In the genomic region with DNA sequence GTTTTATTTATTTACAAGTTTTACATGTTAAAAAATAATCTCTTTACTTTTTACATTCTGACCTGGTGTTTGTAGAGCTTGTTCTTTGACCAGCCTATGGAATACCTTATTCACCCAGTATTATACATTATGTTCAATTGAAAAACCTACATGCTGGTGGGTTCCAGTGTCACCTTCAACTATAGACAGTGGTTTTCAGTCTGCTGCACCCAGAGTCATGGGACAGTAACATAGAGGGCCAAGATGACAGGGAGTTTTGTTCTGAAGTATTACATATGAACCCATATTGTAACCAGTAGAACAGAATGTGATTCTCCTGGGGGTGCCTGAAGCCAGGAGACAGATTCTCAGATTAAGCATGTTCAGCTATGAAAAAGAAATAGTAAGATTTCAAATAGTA, we compare ENCODE assay signal across 24 cellular contexts.
A peak's percentile ranks its signal among the peaks of the same experiment; 100 is the strongest.
DNase-seq lines count a peak whose midpoint lies in the region; FAIRE-seq lines count a peak whose summit lies in the region.
"Had no signal": no experiment of that assay in that cellular context is flagged by ENCODE, and none has a peak within 500 bp of the region (broad histone marks: within the 10 kb centered on the region; RNA-seq: fewer than 3 reads in every experiment).

No MANE protein-coding gene starts in this region.

- H3K27me3 ChIP-seq in small intestine (ENCODE audit: control insufficient read depth in 2 of 2, insufficient read depth in 2 of 2, low read length in 2 of 2) (no peaks in the 10 kb centered on the region), neuronal stem cell (ENCODE audit: control insufficient read depth in 3 of 3, insufficient read depth in 3 of 3, low read depth in 1 of 3, low read length in 3 of 3) (no peaks in the 10 kb centered on the region)
- H3K27me3 ChIP-seq: BLaER1 treated with 17β-estradiol and CSF1 and Interleukin-3, amounts not matched to agents 10 nM and 100 nM had no signal

- H3K79me1 ChIP-seq in neuronal stem cell (ENCODE audit: low read depth, low read length): no peaks in the 10 kb centered on the region

- no peak overlapping the region for H3K4me3 Mint-ChIP-seq in activated CD4-positive, alpha-beta T cell treated with anti-CD3 and anti-CD28 coated beads, Interleukin-2, amount 10 ng/mL, durations not matched to agents 24 days and 14 days
- H3K4me3 Mint-ChIP-seq: B cell; CD4-positive, alpha-beta memory T cell; CD8-positive, alpha-beta memory T cell had no signal

- no peak overlapping the region for H2AFZ ChIP-seq in neuronal stem cell (ENCODE audit: low read length)

- H2BK15ac ChIP-seq in neuronal stem cell (ENCODE audit: low read length): no peak overlapping the region

- H2BK120ac ChIP-seq in neuronal stem cell (ENCODE audit: low read depth, low read length): no peak overlapping the region

- no peak overlapping the region for H3K4ac ChIP-seq in neuronal stem cell (ENCODE audit: low read length)

- H3K36me3 Mint-ChIP-seq in activated CD4-positive, alpha-beta T cell treated with anti-CD3 and anti-CD28 coated beads, Interleukin-2, amount 10 ng/mL, durations not matched to agents 24 days and 14 days (ENCODE audit: low read depth): no peaks in the 10 kb centered on the region

- no peak overlapping the region for H2BK12ac ChIP-seq in neuronal stem cell (ENCODE audit: low read length)

- no peaks in the 10 kb centered on the region for H3K9me3 Mint-ChIP-seq in activated CD4-positive, alpha-beta T cell treated with anti-CD3 and anti-CD28 coated beads, Interleukin-2, amount 10 ng/mL, durations not matched to agents 24 days and 14 days
- H3K9me3 Mint-ChIP-seq: CD4-positive, alpha-beta memory T cell; CD8-positive, alpha-beta memory T cell had no signal

- intact Hi-C loops in activated CD4-positive, alpha-beta T cell treated with anti-CD3 and anti-CD28 coated beads, Interleukin-2, amount 10 ng/mL, durations not matched to agents 24 days and 14 days (cut with micrococcal nuclease): no loop called here

- H3K18ac ChIP-seq in neuronal stem cell (ENCODE audit: low read length): no peak overlapping the region

- no peaks in the 10 kb centered on the region for H3K27me3 Mint-ChIP-seq in activated CD4-positive, alpha-beta T cell treated with anti-CD3 and anti-CD28 coated beads, Interleukin-2, amount 10 ng/mL, durations not matched to agents 24 days and 14 days
- H3K27me3 Mint-ChIP-seq: B cell; CD4-positive, alpha-beta memory T cell had no signal

- H2AK5ac ChIP-seq in neuronal stem cell (ENCODE audit: low read depth, low read length): no peak overlapping the region

- no peaks in the 10 kb centered on the region for H3K4me1 Mint-ChIP-seq in activated CD4-positive, alpha-beta T cell treated with anti-CD3 and anti-CD28 coated beads, Interleukin-2, amount 10 ng/mL, durations not matched to agents 24 days and 14 days
- H3K4me1 Mint-ChIP-seq: B cell; CD4-positive, alpha-beta memory T cell; CD8-positive, alpha-beta memory T cell had no signal

- H3K23ac ChIP-seq in neuronal stem cell (ENCODE audit: low read depth, low read length, poor library complexity): no peak overlapping the region

- H4K8ac ChIP-seq in neuronal stem cell (ENCODE audit: low read depth, low read length): no peak overlapping the region

- H2BK5ac ChIP-seq in neuronal stem cell (ENCODE audit: low read length): no peak overlapping the region

- peak; percentile 8 for DNase-seq in OCI-M1 (lab: John Stamatoyannopoulos, UW)
- DNase-seq in small intestine: no peak
- no peak for DNase-seq in neuronal stem cell (ENCODE audit: low spot score)
- DNase-seq in activated CD4-positive, alpha-beta T cell treated with anti-CD3 and anti-CD28 coated beads, Interleukin-2, amount 10 ng/mL, durations not matched to agents 24 days and 14 days: no peak
- DNase-seq: 8988T; AML-193; CD4-positive, alpha-beta memory T cell; CD8-positive, alpha-beta memory T cell; COR-L47; DMS 273 treated with DMSO at 0.1 percent for 48 hours; DMS153; DMS53; DMS79; DND-41; EL; GDM1 had no signal

- no peak overlapping the region for H4K91ac ChIP-seq in neuronal stem cell (ENCODE audit: low read depth, low read length, poor library complexity)

- H3K36me3 ChIP-seq in small intestine (ENCODE audit: control insufficient read depth in 2 of 2, insufficient read depth in 2 of 2, low read length in 2 of 2) (peaks cover 2% of the 10 kb centered on the region in 2 donors), neuronal stem cell (replicated peaks in 1 of 2; ENCODE audit: control insufficient read depth in 2 of 2, insufficient read depth in 2 of 2, low read length in 2 of 2) (no peaks in the 10 kb centered on the region)
- H3K36me3 ChIP-seq: BLaER1 treated with 17β-estradiol and CSF1 and Interleukin-3, amounts not matched to agents 10 nM and 100 nM had no signal

- H3K27ac ChIP-seq in small intestine (ENCODE audit: low read depth in 1 of 2, low read length in 1 of 2) (no peak overlapping the region), neuronal stem cell (replicated peaks; ENCODE audit: low read length) (no peak overlapping the region)
- H3K27ac ChIP-seq: A549; BLaER1 treated with 17β-estradiol and CSF1 and Interleukin-3, amounts not matched to agents 10 nM and 100 nM; C4-2B had no signal

- H3K27ac Mint-ChIP-seq in activated CD4-positive, alpha-beta T cell treated with anti-CD3 and anti-CD28 coated beads, Interleukin-2, amount 10 ng/mL, durations not matched to agents 24 days and 14 days: no peak overlapping the region
- H3K27ac Mint-ChIP-seq: B cell; CD4-positive, alpha-beta memory T cell; CD8-positive, alpha-beta memory T cell had no signal

- H3K4me1 ChIP-seq in small intestine (ENCODE audit: control insufficient read depth in 2 of 2, insufficient read depth in 1 of 2, low read depth in 1 of 2, low read length in 1 of 2): no peaks in the 10 kb centered on the region
- peaks cover 0 to 1% of the 10 kb centered on the region in 2 donors for H3K4me1 ChIP-seq in neuronal stem cell (ENCODE audit: control insufficient read depth in 2 of 2, insufficient read depth in 1 of 2, low read depth in 1 of 2, low read length in 2 of 2)
- H3K4me1 ChIP-seq: A549; BLaER1 treated with 17β-estradiol and CSF1 and Interleukin-3, amounts not matched to agents 10 nM and 100 nM had no signal

- peak; percentile 6 for FAIRE-seq in A204.1 (lab: Jason Lieb, UNC)
- FAIRE-seq in small intestine (lab: Jason Lieb, UNC): peak; percentile 5
- FAIRE-seq: A549, GM12878, GM12892, GM18507 had no signal

- no peak overlapping the region for H3K14ac ChIP-seq in neuronal stem cell (ENCODE audit: low read length)

- H3K9me3 ChIP-seq in small intestine (ENCODE audit: control insufficient read depth, low read depth) (no peaks in the 10 kb centered on the region), neuronal stem cell (replicated peaks in 1 of 2; ENCODE audit: control insufficient read depth in 2 of 2, insufficient read depth in 1 of 2, low read depth in 1 of 2, low read length in 2 of 2) (peaks cover 2 to 5% of the 10 kb centered on the region in 2 donors)
- H3K9me3 ChIP-seq: A549; BLaER1 treated with 17β-estradiol and CSF1 and Interleukin-3, amounts not matched to agents 10 nM and 100 nM had no signal

- no peak overlapping the region for H3K4me3 ChIP-seq in small intestine (ENCODE audit: low read depth in 1 of 2, low read length in 2 of 2)
- H3K4me3 ChIP-seq in neuronal stem cell (ENCODE audit: low read length in 2 of 2): no peak overlapping the region
- H3K4me3 ChIP-seq: A549; BLaER1 treated with 17β-estradiol and CSF1 and Interleukin-3, amounts not matched to agents 10 nM and 100 nM; GM12878 had no signal

- H3K9ac ChIP-seq in neuronal stem cell (ENCODE audit: low read depth, low read length, poor library complexity): no peak overlapping the region
- H3K9ac ChIP-seq: BLaER1 treated with 17β-estradiol and CSF1 and Interleukin-3, amounts not matched to agents 10 nM and 100 nM had no signal

- H3K4me2 ChIP-seq in neuronal stem cell (ENCODE audit: insufficient read depth, low read length, poor library complexity, severe bottlenecking): no peak overlapping the region
- H3K4me2 ChIP-seq: A549; BLaER1 treated with 17β-estradiol and CSF1 and Interleukin-3, amounts not matched to agents 10 nM and 100 nM had no signal
